Comparison of ENCODE assay signal across 9 cellular contexts in genomic region chr16:19883296-19883951, GRCh38. TPM values are rescaled to one million over a fixed set of nuclear protein-coding genes. Genes with fewer than 3 reads are reported as not detected.
A peak's percentile ranks its signal among the peaks of the same experiment; 100 is the strongest.
DNase-seq lines count a peak whose midpoint lies in the region; ATAC-seq, FAIRE-seq and TF ChIP-seq lines count a peak whose summit lies in the region.
"Had no signal": no experiment of that assay in that cellular context is flagged by ENCODE, and none has a peak within 500 bp of the region (broad histone marks: within the 10 kb centered on the region; RNA-seq: fewer than 3 reads in every experiment).

No MANE protein-coding gene starts in this region.

- H3K27ac ChIP-seq in Peyer's patch = peak overlapping the region; percentile 14 to 66 (median 46)

- FAIRE-seq in H54 (lab: Jason Lieb, UNC) = no peak
- FAIRE-seq: keratinocyte had no signal

- no peak for TF ChIP-seq POLR2A in Peyer's patch (IDR thresholded peaks at IDR 0.05)
- TF ChIP-seq POLR2A in H54 (IDR thresholded peaks at IDR 0.05; ENCODE audit: low read depth, low read length) = no peak

- H3K36me3 ChIP-seq in Peyer's patch (no peaks in the 10 kb centered on the region), neuron (ENCODE audit: insufficient read depth, low read length) (no peaks in the 10 kb centered on the region)

- no peak for TF ChIP-seq CTCF in Peyer's patch (IDR thresholded peaks at IDR 0.05)
- TF ChIP-seq CTCF in fibroblast of mammary gland (conservative IDR thresholded peaks at IDR 0.05; ENCODE audit: control insufficient read depth, insufficient read depth, low read depth, low read length) = no peak

- no peak for ATAC-seq in GM19328 (IDR thresholded peaks at IDR 0.05; ENCODE audit: unreplicated experiment)

- H3K4me1 ChIP-seq in Peyer's patch = peaks cover 2 to 26% (median 16%) of the 10 kb centered on the region in 4 donors
- peaks cover 33% of the 10 kb centered on the region for H3K4me1 ChIP-seq in neuron (ENCODE audit: insufficient read depth, low read length)

- H3K4me3 ChIP-seq in Peyer's patch = peak overlapping the region; percentile 45 to 69 (median 58)
- H3K4me3 ChIP-seq in fibroblast of mammary gland (ENCODE audit: control insufficient read depth, low read depth, low read length) = peak overlapping the region; percentile 7
- peak overlapping the region; percentile 84 for H3K4me3 ChIP-seq in neuron (ENCODE audit: low read length)

- peak; percentile 10 for DNase-seq in ELR (ENCODE audit: low read depth)
- no peak for DNase-seq in Peyer's patch
- DNase-seq in fibroblast of mammary gland (ENCODE audit: low read depth) = no peak
- no peak for DNase-seq in EL
- no peak for DNase-seq in kidney tubule cell (ENCODE audit: low spot score)
- no peak for DNase-seq in H54 (ENCODE audit: insufficient read length, low spot score)

- H3K9me3 ChIP-seq in Peyer's patch (no peaks in the 10 kb centered on the region), neuron (ENCODE audit: low read length) (peaks cover 4% of the 10 kb centered on the region)

- H2AFZ ChIP-seq in neuron (ENCODE audit: low read depth, low read length) = peak overlapping the region; percentile 52

- H3K27me3 ChIP-seq in Peyer's patch (peaks cover 0 to 9% of the 10 kb centered on the region in 2 donors), neuron (ENCODE audit: insufficient read depth, low read length) (no peaks in the 10 kb centered on the region)

RNA-seq across cellular contexts. Expression of gene GPRC5B, which starts 1.2 kb away (rescaled TPM):
- 10 to 100 TPM in 1 of 4 donors, 1 to 10 TPM in 3; 3.5 to 22.9 (median 6.6) TPM for total RNA-seq in Peyer's patch

Comparison
In these comparisons a context has a peak if more than half of its experiments do, and no peak if none do; other contexts are left out.
1. H3K4me3 ChIP-seq: peak in every context shown above with its lines; median percentile 84 in neuron; 58 in Peyer's patch; 7 in fibroblast of mammary gland.